4 cellular contexts compared by ENCODE assay signal in the genomic region with DNA sequence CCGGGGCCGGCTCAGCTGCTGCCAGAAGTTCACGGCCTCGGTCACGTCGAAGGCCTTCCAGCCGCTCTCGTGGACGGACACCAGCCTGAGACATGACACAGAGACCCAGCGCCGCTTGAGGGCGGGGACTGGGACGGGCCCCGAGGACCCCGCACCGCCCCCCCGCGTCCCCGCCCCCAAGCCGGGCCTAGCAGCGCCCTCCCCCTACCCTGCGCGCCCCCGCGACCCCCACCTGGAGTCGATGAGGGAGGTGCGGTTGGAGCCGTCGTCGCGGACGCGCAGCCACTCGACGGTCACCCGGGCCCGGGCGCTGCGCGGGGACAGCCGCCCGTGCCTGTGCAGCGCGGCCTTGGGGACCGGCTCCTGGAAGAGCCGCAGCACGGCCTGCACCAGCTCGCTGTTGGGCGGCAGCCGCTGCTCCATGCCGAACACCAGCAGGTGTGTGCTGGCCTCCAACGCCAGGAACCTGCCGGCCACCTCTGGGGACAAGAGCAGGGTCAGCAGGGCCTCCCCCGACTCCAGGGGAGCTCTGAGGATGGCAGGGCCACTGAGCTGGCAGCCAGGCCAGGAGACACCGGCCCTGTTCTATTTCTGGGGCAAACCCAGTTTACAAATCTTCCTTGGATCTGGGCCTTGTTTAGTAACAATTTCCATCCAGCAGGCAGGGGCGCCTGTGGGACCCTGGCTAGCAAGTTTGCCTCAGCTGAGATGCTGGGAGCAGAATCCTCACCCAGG. TPM values are rescaled to one million over a fixed set of nuclear protein-coding genes. Genes with fewer than 3 reads are reported as not detected.
"Had no signal": no experiment of that assay in that cellular context is flagged by ENCODE, and none has a peak within 500 bp of the region (broad histone marks: within the 10 kb centered on the region; RNA-seq: fewer than 3 reads in every experiment).

No MANE protein-coding gene starts in this region.

RNA-seq across cellular contexts. Expression of gene LEFTY1, which starts 1.2 kb away (rescaled TPM):
- total RNA-seq: activated CD4-positive, alpha-beta T cell treated with anti-CD3 and anti-CD28 coated beads for 36 hours; ascending aorta; endothelial cell of umbilical vein; lung microvascular endothelial cell had no signal

RNA-seq across cellular contexts. Expression of gene LEFTY2, which starts 53.3 kb away (rescaled TPM):
- total RNA-seq: activated CD4-positive, alpha-beta T cell treated with anti-CD3 and anti-CD28 coated beads for 36 hours; endothelial cell of umbilical vein; lung microvascular endothelial cell had no signal
